ENCODE assay signal across 9 cellular contexts in the genomic region with DNA sequence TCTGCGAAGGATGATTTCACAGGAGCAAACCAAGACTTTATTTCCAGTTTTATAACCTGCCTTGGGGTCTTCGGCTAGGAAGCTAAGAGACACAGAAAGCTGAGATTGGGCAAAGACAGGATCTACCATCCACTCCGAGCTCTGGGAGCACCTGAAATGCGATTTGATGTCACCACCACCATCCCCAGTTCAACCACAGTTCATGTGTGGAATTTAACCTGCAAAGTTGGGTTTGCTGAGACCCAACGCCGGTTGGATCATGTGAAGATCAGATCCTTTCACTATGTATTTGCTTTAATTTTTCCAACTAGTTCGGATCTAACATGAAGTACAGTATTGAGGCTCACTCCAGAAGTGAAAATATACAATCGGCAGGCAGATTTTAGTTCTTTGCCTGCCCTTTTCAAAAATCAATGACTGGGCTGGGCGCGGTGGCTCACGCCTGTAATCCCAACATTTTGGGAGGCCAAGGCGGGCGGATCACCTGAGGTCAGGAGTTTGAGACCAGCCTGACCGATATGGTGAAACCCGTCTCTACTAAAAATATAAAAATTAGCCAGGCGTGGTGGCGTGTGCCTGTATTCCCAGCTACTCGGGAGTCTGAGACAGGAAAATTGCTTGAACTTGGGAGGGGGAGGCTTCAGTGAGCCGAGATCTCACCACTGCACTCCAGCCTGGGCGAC. TPM values are rescaled to one million over a fixed set of nuclear protein-coding genes. Genes with fewer than 3 reads are reported as not detected.
A peak's percentile ranks its signal among the peaks of the same experiment; 100 is the strongest.
DNase-seq lines count a peak whose midpoint lies in the region; ATAC-seq, FAIRE-seq and TF ChIP-seq lines count a peak whose summit lies in the region.
"Had no signal": no experiment of that assay in that cellular context is flagged by ENCODE, and none has a peak within 500 bp of the region (broad histone marks: within the 10 kb centered on the region; RNA-seq: fewer than 3 reads in every experiment).

No MANE protein-coding gene starts in this region.

- H3K4me2 ChIP-seq in DND-41 (ENCODE audit: insufficient read depth, low read length) (peak overlapping the region; percentile 95), GM12878 (ENCODE audit: control insufficient read depth, insufficient read depth) (peak overlapping the region; percentile 97), neural progenitor cell (peak overlapping the region; percentile 96)

- TF ChIP-seq EP300 in GM12878 (IDR thresholded peaks at IDR 0.05; ENCODE audit: borderline replicate concordance in 1 of 2, control insufficient read depth in 1 of 2, low read depth in 2 of 2, low read length in 2 of 2): no peak

- H3K27me3 ChIP-seq in DND-41 (ENCODE audit: insufficient read depth, low read length, poor library complexity): no peaks in the 10 kb centered on the region
- no peaks in the 10 kb centered on the region for H3K27me3 ChIP-seq in GM12878 (replicated peaks in 1 of 2; ENCODE audit: control insufficient read depth in 2 of 2, insufficient read depth in 2 of 2, low read length in 1 of 2)
- no peaks in the 10 kb centered on the region for H3K27me3 ChIP-seq in neural progenitor cell

- no peak overlapping the region for H3K27ac ChIP-seq in DND-41 (ENCODE audit: low read length)
- peak overlapping the region; percentile 95 for H3K27ac ChIP-seq in GM12878 (ENCODE audit: control insufficient read depth, insufficient read depth)
- no peak overlapping the region for H3K27ac ChIP-seq in neural progenitor cell

- ATAC-seq in DND-41 (ENCODE audit: insufficient read depth, low read depth): no peak
- no peak for ATAC-seq in GM12878
- no peak for ATAC-seq in GM18502 (IDR thresholded peaks at IDR 0.05; ENCODE audit: poor library complexity, unreplicated experiment)
- ATAC-seq in HG03469 (IDR thresholded peaks at IDR 0.05; ENCODE audit: unreplicated experiment): no peak

- H2AFZ ChIP-seq in DND-41 (ENCODE audit: low read depth, low read length) (no peak overlapping the region), GM12878 (ENCODE audit: control insufficient read depth, low read depth, low read length) (no peak overlapping the region), neural progenitor cell (replicated peaks) (no peak overlapping the region)

- H4K20me1 ChIP-seq in DND-41 (ENCODE audit: insufficient read depth, low read length): peaks cover 4% of the 10 kb centered on the region
- no peaks in the 10 kb centered on the region for H4K20me1 ChIP-seq in GM12878 (ENCODE audit: control insufficient read depth, insufficient read depth)
- no peaks in the 10 kb centered on the region for H4K20me1 ChIP-seq in neural progenitor cell (ENCODE audit: low read depth)

- peaks cover 27% of the 10 kb centered on the region for H3K4me1 Mint-ChIP-seq in neural progenitor cell
- H3K4me1 Mint-ChIP-seq in HFFc6 (ENCODE audit: low read depth): peaks cover 36% of the 10 kb centered on the region

- TF ChIP-seq RAD21 in GM12878 (IDR thresholded peaks at IDR 0.05; ENCODE audit: insufficient read depth, low read depth, low read length): no peak

- peaks cover 32% of the 10 kb centered on the region for H3K4me1 ChIP-seq in DND-41 (ENCODE audit: insufficient read depth, low read length)
- H3K4me1 ChIP-seq in GM12878 (ENCODE audit: control insufficient read depth, insufficient read depth, low read length): peaks cover 20% of the 10 kb centered on the region
- peaks cover 5% of the 10 kb centered on the region for H3K4me1 ChIP-seq in neural progenitor cell

- no peak for FAIRE-seq in GM12878 (lab: Jason Lieb, UNC)

- H3K9ac ChIP-seq in DND-41 (ENCODE audit: low read depth, low read length): peak overlapping the region; percentile 95; the same call in 1 of the 2 replicates
- H3K9ac ChIP-seq in GM12878 (ENCODE audit: control insufficient read depth, insufficient read depth, low read length): peak overlapping the region; percentile 94
- no peak overlapping the region for H3K9ac ChIP-seq in neural progenitor cell

- intact Hi-C loops in GM12878 (cut with micrococcal nuclease; ENCODE audit: unreplicated experiment): no loop called here

- POLR2A ChIA-PET in GM12878 (lab: Charles Lee): interaction anchor here (0.7 to 5.3 kb wide), 11 partner anchors 11 to 627 kb away, joined by 3 to 28 read pairs (median 5); no protein-coding TSS in a partner anchor

- no peak for TF ChIP-seq CTCF in DND-41 (IDR thresholded peaks at IDR 0.05; ENCODE audit: borderline replicate concordance, extremely low read depth, low read length, poor library complexity, severe bottlenecking)
- TF ChIP-seq CTCF in GM12878 (IDR thresholded peaks at IDR 0.05 in 2 of 3, conservative IDR thresholded peaks at IDR 0.05 in 1 of 3; ENCODE audit: control insufficient read depth in 2 of 3, extremely low read depth in 1 of 3, insufficient read depth in 1 of 3, low read depth in 3 of 3, low read length in 3 of 3): no peak
- TF ChIP-seq CTCF in neural progenitor cell (IDR thresholded peaks at IDR 0.05): no peak
- TF ChIP-seq CTCF in HFFc6 (IDR thresholded peaks at IDR 0.05): no peak

- peak overlapping the region; percentile 99 for H3K4me3 Mint-ChIP-seq in neural progenitor cell
- H3K4me3 Mint-ChIP-seq in HFFc6: no peak overlapping the region; the same call in 1 of the 2 replicates

- H3K36me3 ChIP-seq in DND-41 (ENCODE audit: insufficient read depth, low read length) (no peaks in the 10 kb centered on the region; the same call in 1 of the 2 replicates), GM12878 (ENCODE audit: control insufficient read depth in 2 of 2, insufficient read depth in 2 of 2, low read length in 1 of 2) (no peaks in the 10 kb centered on the region), neural progenitor cell (no peaks in the 10 kb centered on the region)

- H3K4me3 ChIP-seq in DND-41 (ENCODE audit: low read depth in 1 of 2, low read length in 2 of 2): peak overlapping the region in 1 of 2 experiments; percentile 98; a peak in 1 of 4 replicates
- peak overlapping the region; percentile 10 for H3K4me3 ChIP-seq in Jurkat, Clone E6-1 (ENCODE audit: low read length)
- peak overlapping the region; percentile 97 for H3K4me3 ChIP-seq in GM12878
- H3K4me3 ChIP-seq in neural progenitor cell: peak overlapping the region; percentile 86

- RAD21 ChIA-PET in GM12878 (lab: Charles Lee; ENCODE audit: unreplicated experiment): interaction anchor here (0.6 to 4.0 kb wide), 7 partner anchors 10 to 956 kb away, joined by 3 to 39 read pairs (median 3); no protein-coding TSS in a partner anchor

- no peaks in the 10 kb centered on the region for H3K27me3 Mint-ChIP-seq in neural progenitor cell (ENCODE audit: insufficient read depth, low read depth)
- peaks cover 5% of the 10 kb centered on the region for H3K27me3 Mint-ChIP-seq in HFFc6 (ENCODE audit: insufficient read depth)

- SMC1A ChIA-PET in GM12878 (lab: Charles Lee; ENCODE audit: uncharacterized antibody, unreplicated experiment): interaction anchor here (0.6 to 9.9 kb wide), 6 partner anchors 9 to 219 kb away, joined by 3 to 102 read pairs (median 6); no protein-coding TSS in a partner anchor

- H3K36me3 Mint-ChIP-seq in neural progenitor cell (no peaks in the 10 kb centered on the region), HFFc6 (ENCODE audit: low read depth) (peaks cover 17% of the 10 kb centered on the region)

- peaks cover 8% of the 10 kb centered on the region for H3F3A ChIP-seq in neural progenitor cell (ENCODE audit: low read depth)

- H3K9me3 Mint-ChIP-seq in neural progenitor cell: no peaks in the 10 kb centered on the region
- H3K9me3 Mint-ChIP-seq in HFFc6: no peaks in the 10 kb centered on the region

- no peaks in the 10 kb centered on the region for H3K9me3 ChIP-seq in DND-41 (ENCODE audit: insufficient read depth, low read length, severe bottlenecking)
- peaks cover 1% of the 10 kb centered on the region; the same call in 1 of the 3 replicates for H3K9me3 ChIP-seq in GM12878 (replicated peaks; ENCODE audit: control insufficient read depth, insufficient read depth, low read length)
- H3K9me3 ChIP-seq in neural progenitor cell (ENCODE audit: low read depth): no peaks in the 10 kb centered on the region

- no peak for TF ChIP-seq POLR2A in GM12878 (IDR thresholded peaks at IDR 0.05; ENCODE audit: low read depth, low read length)

- H3K79me2 ChIP-seq in DND-41 (ENCODE audit: insufficient read depth, low read length): peaks cover 9% of the 10 kb centered on the region
- peaks cover 44% of the 10 kb centered on the region for H3K79me2 ChIP-seq in GM12878 (ENCODE audit: control insufficient read depth, insufficient read depth, low read length)
- H3K79me2 ChIP-seq in neural progenitor cell (ENCODE audit: low read depth): peaks cover 36% of the 10 kb centered on the region

- CTCF ChIA-PET in GM12878 (lab: Yijun Ruan, JAX): interaction anchor here (0.6 to 6.0 kb wide), 5 partner anchors 9 to 69 kb away, joined by 3 to 69 read pairs (median 6); no protein-coding TSS in a partner anchor

- no peak for DNase-seq in DND-41
- no peak for DNase-seq in Jurkat, Clone E6-1 (ENCODE audit: low read depth, low spot score)
- DNase-seq in GM12878 (ENCODE audit: low read depth, low spot score): no peak
- no peak for DNase-seq in neural progenitor cell (ENCODE audit: low spot score)
- no peak for DNase-seq in HFFc6
- DNase-seq: activated CD8-positive, alpha-beta memory T cell treated with anti-CD3 and anti-CD28 coated beads for 24 hours; cortex of kidney had no signal

- in situ Hi-C loops in GM12878 (cut with MboI): no loop called here

- H3K27ac Mint-ChIP-seq in neural progenitor cell (no peak overlapping the region), HFFc6 (no peak overlapping the region)

- WGBS in GM12878 (ENCODE audit: insufficient coverage, insufficient replicate concordance, low lambda C conversion rate, missing lambda C conversion rate): 15% methylated on average over 18 of the region's 20 CpGs

- BruUV-seq in GM12878 (replicated peaks; lab: Mats Ljungman, UMichigan): no TSS peak

RNA-seq across cellular contexts. Expression of a gene that starts 1.4 kb away (rescaled TPM):
- polyA plus RNA-seq in Jurkat, Clone E6-1 (2012; ENCODE audit: insufficient read depth, insufficient read length): 18.0 TPM
- 42.2 and 52.0 TPM in 2 replicates for total RNA-seq in GM12878 (2013; cell fraction: nucleolus; rRNA removed)
- total RNA-seq in GM12878 (2014; rRNA removed): 43.3 and 43.7 TPM in 2 replicates
- 29.4 and 33.1 TPM in 2 replicates for total RNA-seq in GM12878 (2014; rRNA removed; fragmentation: Illumina TruSeq; extraction: Trizol)
- total RNA-seq in GM12878 (2021): 61.7 and 74.6 TPM in 2 replicates
- 20.8 TPM for polyA plus RNA-seq in GM12878 (2011; ENCODE audit: low read depth)
- 14.5 and 25.9 TPM in 2 replicates for polyA plus RNA-seq in GM12878 (2011; rRNA removed)
- 44.8 and 58.3 TPM in 2 replicates for polyA plus RNA-seq in GM12878 (2011; cell fraction: cytosol; rRNA removed)
- 36.4 and 41.9 TPM in 2 replicates for polyA plus RNA-seq in GM12878 (2011; cell fraction: nucleus; rRNA removed)
- 37.6 and 40.4 TPM in 2 replicates for polyA plus RNA-seq in GM12878 (2012)
- 18.5 and 39.0 TPM in 2 replicates for polyA plus RNA-seq in GM12878 (2014; fragmentation: Illumina TruSeq; extraction: Trizol)
- 1 to 10 TPM; 4.3 to 9.9 TPM for polyA plus RNA-seq in GM12878 (2014; fragmentation: Nextera tagmentation; extraction: Ambion mirVana)
- polyA plus RNA-seq in GM12878 (2014; rRNA removed): 63.4 and 70.3 TPM in 2 replicates
- 100 to 1,000 TPM in 1 of 2 experiments, 10 to 100 TPM in 1; 93.4 to 104 TPM for polyA plus RNA-seq in GM12878 (2016; fragmentation: Nextera tagmentation; extraction: Ambion mirVana)
- polyA minus RNA-seq in GM12878 (2011; rRNA and poly(A)+ RNA removed): 17.3 and 26.1 TPM in 2 replicates
- polyA minus RNA-seq in GM12878 (2011; cell fraction: cytosol; rRNA and poly(A)+ RNA removed): 17.6 and 19.2 TPM in 2 replicates
- 13.5 and 23.2 TPM in 2 replicates for polyA minus RNA-seq in GM12878 (2011; cell fraction: nucleus; rRNA and poly(A)+ RNA removed)
- 9.7 and 19.9 TPM in 2 replicates for total RNA-seq in neural progenitor cell (ENCODE audit: low replicate concordance)
- 100 to 1,000 TPM in 3 of 6 experiments, 10 to 100 TPM in 3; 88.4 to 126 (median 101) TPM for total RNA-seq in HFFc6 (2021; fragmentation: NEBNext Ultra II Directional; extraction: Animal tissue kit (Norgen Biotek cat#: 25700))

RNA-seq across cellular contexts. Expression of a gene that starts 39.2 kb away (rescaled TPM):
- 15.7 TPM for polyA plus RNA-seq in Jurkat, Clone E6-1 (2012; ENCODE audit: insufficient read depth, insufficient read length)
- total RNA-seq in GM12878 (2013; cell fraction: nucleolus; rRNA removed): 56.4 and 81.7 TPM in 2 replicates
- total RNA-seq in GM12878 (2014; rRNA removed) (13.1 and 15.7 TPM in 2 replicates), GM12878 (2014; rRNA removed; fragmentation: Illumina TruSeq; extraction: Trizol) (6.4 and 7.9 TPM in 2 replicates), GM12878 (2021) (31.9 and 34.0 TPM in 2 replicates), neural progenitor cell (ENCODE audit: low replicate concordance) (7.3 and 24.0 TPM in 2 replicates)
- 1.8 TPM for polyA plus RNA-seq in GM12878 (2011; ENCODE audit: low read depth)
- polyA plus RNA-seq in GM12878 (2011; rRNA removed) (1.4 and 4.7 TPM in 2 replicates), GM12878 (2014; fragmentation: Illumina TruSeq; extraction: Trizol) (0.70 and 4.8 TPM in 2 replicates), GM12878 (2014; fragmentation: Nextera tagmentation; extraction: Ambion mirVana) (under 1 TPM; 0.37 to 0.97 TPM), GM12878 (2014; rRNA removed) (12.2 and 13.2 TPM in 2 replicates), GM12878 (2016; fragmentation: Nextera tagmentation; extraction: Ambion mirVana) (10 to 100 TPM in 1 of 2 experiments, 1 to 10 TPM in 1; 5.3 to 11.5 TPM)
- 7.2 and 8.4 TPM in 2 replicates for polyA plus RNA-seq in GM12878 (2011; cell fraction: cytosol; rRNA removed)
- polyA plus RNA-seq in GM12878 (2011; cell fraction: nucleus; rRNA removed): 15.6 and 23.2 TPM in 2 replicates
- polyA plus RNA-seq in GM12878 (2012): 7.5 and 10.0 TPM in 2 replicates
- 12.6 and 23.1 TPM in 2 replicates for polyA minus RNA-seq in GM12878 (2011; rRNA and poly(A)+ RNA removed)
- polyA minus RNA-seq in GM12878 (2011; cell fraction: cytosol; rRNA and poly(A)+ RNA removed): 8.2 and 13.0 TPM in 2 replicates
- 12.1 and 20.7 TPM in 2 replicates for polyA minus RNA-seq in GM12878 (2011; cell fraction: nucleus; rRNA and poly(A)+ RNA removed)
- total RNA-seq in HFFc6 (2021; fragmentation: NEBNext Ultra II Directional; extraction: Animal tissue kit (Norgen Biotek cat#: 25700)): 10 to 100 TPM in 2 of 6 experiments, 1 to 10 TPM in 4; 2.5 to 14.9 (median 3.8) TPM
